13 cellular contexts compared by ENCODE assay signal in genomic region chr3:52221563-52222318, GRCh38. TPM values are rescaled to one million over a fixed set of nuclear protein-coding genes. Genes with fewer than 3 reads are reported as not detected.
DNase-seq lines count a peak whose midpoint lies in the region; ATAC-seq lines count a peak whose summit lies in the region.
"Had no signal": no experiment of that assay in that cellular context is flagged by ENCODE, and none has a peak within 500 bp of the region (broad histone marks: within the 10 kb centered on the region; RNA-seq: fewer than 3 reads in every experiment).

No MANE protein-coding gene starts in this region.

- H3K27me3 Mint-ChIP-seq in activated naive CD8-positive, alpha-beta T cell treated with anti-CD3 and anti-CD28 coated beads, Interleukin-2, amount 10 ng/mL, durations not matched to agents 7 days and 5 days, result no peaks in the 10 kb centered on the region

- H3K4me1 Mint-ChIP-seq in activated naive CD8-positive, alpha-beta T cell treated with anti-CD3 and anti-CD28 coated beads, Interleukin-2, amount 10 ng/mL, durations not matched to agents 7 days and 5 days, result peaks cover 70% of the 10 kb centered on the region

- peak; percentile 68 for ATAC-seq in activated naive CD8-positive, alpha-beta T cell treated with anti-CD3 and anti-CD28 coated beads, Interleukin-2, amount 10 ng/mL, durations not matched to agents 7 days and 5 days (ENCODE audit: low read depth)

- H3K36me3 Mint-ChIP-seq in activated naive CD8-positive, alpha-beta T cell treated with anti-CD3 and anti-CD28 coated beads, Interleukin-2, amount 10 ng/mL, durations not matched to agents 7 days and 5 days, result peaks cover 12% of the 10 kb centered on the region

- no peaks in the 10 kb centered on the region for H3K9me3 Mint-ChIP-seq in activated naive CD8-positive, alpha-beta T cell treated with anti-CD3 and anti-CD28 coated beads, Interleukin-2, amount 10 ng/mL, durations not matched to agents 7 days and 5 days

- DNase-seq in NCI-H2196 (lab: John Stamatoyannopoulos, UW; ENCODE audit: unreplicated experiment) (peak; percentile 16), NCI-H2196 treated with DMSO at 0.1 percent for 48 hours (lab: John Stamatoyannopoulos, UW; ENCODE audit: unreplicated experiment) (no peak), HPDE6-E6E7 (ENCODE audit: extremely low spot score) (no peak), amniotic stem cell (lab: John Stamatoyannopoulos, UW) (no peak), NCI-H1694 (lab: John Stamatoyannopoulos, UW) (no peak)
- peak; percentile 57 for DNase-seq in activated CD4-positive, alpha-beta T cell treated with anti-CD3 and anti-CD28 coated beads for 48 hours
- DNase-seq in activated naive CD8-positive, alpha-beta T cell treated with anti-CD3 and anti-CD28 coated beads, Interleukin-2, amount 10 ng/mL, durations not matched to agents 7 days and 5 days, result peak; percentile 77
- peak; percentile 59 for DNase-seq in stimulated activated CD8-positive, alpha-beta memory T cell treated with anti-CD3 and anti-CD28 coated beads, Interleukin-4, amount 100 ng/mL, for 48 hours
- DNase-seq: DND-41, foreskin fibroblast, NCI-H2171, occipital lobe, SIG-M5 had no signal

- peak overlapping the region; percentile 79 for H3K27ac Mint-ChIP-seq in activated naive CD8-positive, alpha-beta T cell treated with anti-CD3 and anti-CD28 coated beads, Interleukin-2, amount 10 ng/mL, durations not matched to agents 7 days and 5 days

- POLR2A ChIA-PET in activated naive CD8-positive, alpha-beta T cell treated with anti-CD3 and anti-CD28 coated beads, Interleukin-2, amount 10 ng/mL, durations not matched to agents 7 days and 5 days (lab: Charles Lee), result interaction anchor here (0.9 to 9.0 kb wide), 16 partner anchors 10 to 226 kb away, joined by 3 to 128 read pairs (median 6); partner anchors contain the start of genes GLYCTK, PPM1M, RPL29 and TWF2

- H3K4me3 Mint-ChIP-seq in activated naive CD8-positive, alpha-beta T cell treated with anti-CD3 and anti-CD28 coated beads, Interleukin-2, amount 10 ng/mL, durations not matched to agents 7 days and 5 days, result peak overlapping the region; percentile 85

RNA-seq across cellular contexts. Expression of gene TLR9, which starts 3.7 kb away (rescaled TPM):
- 1 to 10 TPM; 1.6 to 2.0 TPM for total RNA-seq in activated naive CD8-positive, alpha-beta T cell treated with anti-CD3 and anti-CD28 coated beads, Interleukin-2, amount 10 ng/mL, durations not matched to agents 7 days and 5 days

RNA-seq across cellular contexts. Expression of gene TWF2, which starts 17.2 kb away (rescaled TPM):
- total RNA-seq in activated naive CD8-positive, alpha-beta T cell treated with anti-CD3 and anti-CD28 coated beads, Interleukin-2, amount 10 ng/mL, durations not matched to agents 7 days and 5 days, result 100 to 1,000 TPM; 118 to 122 TPM

RNA-seq across cellular contexts. Expression of gene ALAS1, which starts 23.8 kb away (rescaled TPM):
- 10 to 100 TPM; 46.9 to 50.1 TPM for total RNA-seq in activated naive CD8-positive, alpha-beta T cell treated with anti-CD3 and anti-CD28 coated beads, Interleukin-2, amount 10 ng/mL, durations not matched to agents 7 days and 5 days

RNA-seq across cellular contexts. Expression of gene PPM1M, which starts 23.8 kb away (rescaled TPM):
- total RNA-seq in activated naive CD8-positive, alpha-beta T cell treated with anti-CD3 and anti-CD28 coated beads, Interleukin-2, amount 10 ng/mL, durations not matched to agents 7 days and 5 days, result 100 to 1,000 TPM; 101 to 105 TPM

RNA-seq across cellular contexts. Expression of gene WDR82, which starts 56.7 kb away (rescaled TPM):
- 100 to 1,000 TPM; 134 to 140 TPM for total RNA-seq in activated naive CD8-positive, alpha-beta T cell treated with anti-CD3 and anti-CD28 coated beads, Interleukin-2, amount 10 ng/mL, durations not matched to agents 7 days and 5 days

Comparison
In these comparisons a context has a peak if more than half of its experiments do, and no peak if none do; other contexts are left out.
1. DNase-seq: peak in NCI-H2196 (single experiment), activated CD4-positive, alpha-beta T cell treated with anti-CD3 and anti-CD28 coated beads for 48 hours (single experiment), activated naive CD8-positive, alpha-beta T cell treated with anti-CD3 and anti-CD28 coated beads, Interleukin-2, amount 10 ng/mL, durations not matched to agents 7 days and 5 days (single experiment) and stimulated activated CD8-positive, alpha-beta memory T cell treated with anti-CD3 and anti-CD28 coated beads, Interleukin-4, amount 100 ng/mL, for 48 hours (single experiment); none in NCI-H2196 treated with DMSO at 0.1 percent for 48 hours (single experiment), HPDE6-E6E7 (single experiment), amniotic stem cell (single experiment) and NCI-H1694 (single experiment).